In genomic region chr10:44185315-44185666, GRCh38 we compare ENCODE assay signal across 24 cellular contexts.
"Had no signal": no experiment of that assay in that cellular context is flagged by ENCODE, and none has a peak within 500 bp of the region (broad histone marks: within the 10 kb centered on the region; RNA-seq: fewer than 3 reads in every experiment).

No MANE protein-coding gene starts in this region.

- H3K4me1 ChIP-seq: testis, thyroid gland, transverse colon, upper lobe of left lung, upper lobe of right lung, uterus had no signal

- DNase-seq: stimulated activated CD4-positive, alpha-beta T cell treated with anti-CD3 and anti-CD28 coated beads, Interleukin-2, amount 100 ng/mL, for 48 hours; stimulated activated CD4-positive, alpha-beta T cell treated with anti-CD3 and anti-CD28 coated beads, Interleukin-4, amount 100 ng/mL, for 1 hour; stimulated activated CD4-positive, alpha-beta T cell treated with anti-CD3 and anti-CD28 coated beads, Interleukin-4, amount 100 ng/mL, for 24 hours; stimulated activated CD4-positive, alpha-beta T cell treated with anti-CD3 and anti-CD28 coated beads, Interleukin-4, amount 100 ng/mL, for 4 hours; stimulated activated CD8-positive, alpha-beta memory T cell treated with anti-CD3 and anti-CD28 coated beads, Interleukin-4, amount 100 ng/mL, for 48 hours; stimulated activated naive B cell treated with anti-CD40 and anti-IgM and Interleukin-4, amounts not matched to agents 10 μg/mL and 1 μg/mL and 100 μg/mL, for 72 hours; stimulated activated naive CD4-positive, alpha-beta T cell; stimulated activated naive CD4-positive, alpha-beta T cell treated with Interleukin-2 at 50 U/mL for 16 hours; stimulated activated naive CD8-positive, alpha-beta T cell treated with anti-CD3 and anti-CD28 coated beads, Interleukin-15, amount 100 ng/mL, for 72 hours; stimulated activated naive CD8-positive, alpha-beta T cell treated with anti-CD3 and anti-CD28 coated beads, Interleukin-15, Interleukin-2, amounts not matched to agents 100 U/mL and 50 U/mL, for 24 hours; stomach; substantia nigra; testis; thyroid gland; tibial artery; transverse colon; trophoblast cell; upper lobe of left lung; upper lobe of right lung; uterus had no signal

- H3K4me3 ChIP-seq: stomach, suprapubic skin, testis, thoracic aorta, thyroid gland, tibial artery, tibial nerve, transverse colon, upper lobe of left lung, upper lobe of right lung, uterus, vagina had no signal

- H3K36me3 ChIP-seq: stomach, suprapubic skin, thoracic aorta, thyroid gland, tibial artery, tibial nerve, transverse colon, upper lobe of left lung, upper lobe of right lung, uterus, vagina had no signal

- H3K27ac ChIP-seq: stomach, suprapubic skin, testis, thoracic aorta, thyroid gland, tibial artery, tibial nerve, transverse colon, upper lobe of left lung, upper lobe of right lung had no signal

- H3K27me3 ChIP-seq: stomach, suprapubic skin, testis, thyroid gland, tibial artery, tibial nerve, transverse colon, upper lobe of left lung, upper lobe of right lung, uterus, vagina had no signal

- H3K9me3 ChIP-seq: suprapubic skin, testis, thoracic aorta, thyroid gland, tibial artery, tibial nerve, transverse colon, upper lobe of left lung, upper lobe of right lung, uterus, vagina had no signal
